8 cellular contexts compared by ENCODE assay signal in genomic region chr2:97590515-97591394, GRCh38. TPM values are rescaled to one million over a fixed set of nuclear protein-coding genes. Genes with fewer than 3 reads are reported as not detected.
DNase-seq lines count a peak whose midpoint lies in the region; ATAC-seq and TF ChIP-seq lines count a peak whose summit lies in the region.
"Not testable (repeated sequence)": the region's sequence is repeated elsewhere in the genome, so short reads cannot be mapped to it uniquely, and the experiment has no call there.

No MANE protein-coding gene starts in this region.

- not testable (repeated sequence) for H3K4me1 Mint-ChIP-seq in HFFc6 (ENCODE audit: low read depth)

- TF ChIP-seq CTCF in HFFc6 (IDR thresholded peaks at IDR 0.05) (peak; percentile 98), thoracic aorta (IDR thresholded peaks at IDR 0.05) (peak; percentile 95)

- H3K27me3 ChIP-seq in thoracic aorta (replicated peaks; ENCODE audit: insufficient read depth) = not testable (repeated sequence)

- peak overlapping the region; percentile 86 for H3K4me3 Mint-ChIP-seq in HFFc6

- H3K9me3 Mint-ChIP-seq in HFFc6 = not testable (repeated sequence)

- H3K36me3 ChIP-seq in thoracic aorta = not testable (repeated sequence)

- not testable (repeated sequence) for H3K9me3 ChIP-seq in thoracic aorta

- H3K27me3 Mint-ChIP-seq in HFFc6 (ENCODE audit: insufficient read depth) = peaks cover 15% of the 10 kb centered on the region

- peak; percentile 74 for ATAC-seq in thoracic aorta (ENCODE audit: insufficient number of reproducible peaks, low FRiP score, low read depth)

- peak; percentile 75 for DNase-seq in HFFc6
- peak; percentile 79 for DNase-seq in M059J (ENCODE audit: low read depth)
- DNase-seq in activated CD8-positive, alpha-beta memory T cell treated with anti-CD3 and anti-CD28 coated beads for 48 hours (ENCODE audit: low read depth in 2 of 3, low spot score in 2 of 3) = peak; percentile 28 to 42 (median 31)
- peak; percentile 88 for DNase-seq in dermis blood vessel endothelial cell
- DNase-seq in inferior parietal cortex (ENCODE audit: extremely low spot score) = peak; percentile 98
- DNase-seq in retina = peak; percentile 91
- DNase-seq in thoracic aorta (ENCODE audit: low spot score) = peak; percentile 56

- H3K27ac Mint-ChIP-seq in HFFc6 = peak overlapping the region; percentile 90

- H3K4me3 ChIP-seq in GM08714 (ENCODE audit: low read length) = peak overlapping the region; percentile 97; the same call in 1 of the 2 replicates
- peak overlapping the region; percentile 79 for H3K4me3 ChIP-seq in thoracic aorta

- H3K36me3 Mint-ChIP-seq in HFFc6 (ENCODE audit: low read depth) = not testable (repeated sequence)

- peak overlapping the region; percentile 84 to 94 for H3K27ac ChIP-seq in thoracic aorta

- not testable (repeated sequence) for H3K4me1 ChIP-seq in thoracic aorta (ENCODE audit: control insufficient read depth in 1 of 2, low read depth in 2 of 2)

RNA-seq across cellular contexts. Expression of gene ANKRD36B, which starts 1.1 kb away (rescaled TPM):
- 1 to 10 TPM; 3.6 to 5.4 (median 4.3) TPM for total RNA-seq in HFFc6 (2021; fragmentation: NEBNext Ultra II Directional; extraction: Animal tissue kit (Norgen Biotek cat#: 25700))
- 1.4 and 4.8 TPM in 2 replicates for total RNA-seq in M059J (2014; rRNA removed; shearing (Covaris generic))
- total RNA-seq in dermis blood vessel endothelial cell (41.0 and 67.0 TPM in 2 replicates), thoracic aorta (10 to 100 TPM; 34.7 to 93.1 TPM)

RNA-seq across cellular contexts. Expression of gene COX5B, which starts 55.1 kb away (rescaled TPM):
- total RNA-seq in HFFc6 (2021; fragmentation: NEBNext Ultra II Directional; extraction: Animal tissue kit (Norgen Biotek cat#: 25700)) = 100 to 1,000 TPM; 162 to 215 (median 182) TPM
- 433 and 603 TPM in 2 replicates for total RNA-seq in M059J (2014; rRNA removed; shearing (Covaris generic))
- total RNA-seq in dermis blood vessel endothelial cell = 148 and 337 TPM in 2 replicates
- total RNA-seq in thoracic aorta = 100 to 1,000 TPM; 102 to 198 TPM

Comparison
In these comparisons a context has a peak if more than half of its experiments do, and no peak if none do; other contexts are left out.
1. Peak in every context shown above with its lines: DNase-seq, ATAC-seq, H3K4me3 ChIP-seq and H3K27ac ChIP-seq.
2. DNase-seq: peak in every context shown above with its lines; median percentile 98 in inferior parietal cortex; 91 in retina; 88 in dermis blood vessel endothelial cell; 79 in M059J; 75 in HFFc6; 56 in thoracic aorta; 31 in activated CD8-positive, alpha-beta memory T cell treated with anti-CD3 and anti-CD28 coated beads for 48 hours.